8 cellular contexts compared by ENCODE assay signal in genomic region chr11:65779919-65780769, GRCh38. TPM values are rescaled to one million over a fixed set of nuclear protein-coding genes. Genes with fewer than 3 reads are reported as not detected.
DNase-seq lines count a peak whose midpoint lies in the region; ATAC-seq, FAIRE-seq and TF ChIP-seq lines count a peak whose summit lies in the region.

No MANE protein-coding gene starts in this region.

- H3K4me3 Mint-ChIP-seq in WTC11, result peak overlapping the region; percentile 86

- DNase-seq in NCI-H2029 (lab: John Stamatoyannopoulos, UW), result peak; percentile 71
- DNase-seq in WTC11 (ENCODE audit: low spot score), result peak; percentile 97
- peak; percentile 54 for DNase-seq in bronchial epithelial cell (ENCODE audit: low read depth)
- DNase-seq in inferior parietal cortex (ENCODE audit: extremely low spot score), result peak; percentile 48
- DNase-seq in spleen, result peak; percentile 96

- H3K27ac Mint-ChIP-seq in WTC11, result peak overlapping the region; percentile 68; the same call in 1 of the 2 replicates

- no peaks in the 10 kb centered on the region for H3K9me3 ChIP-seq in spleen

- H3K36me3 Mint-ChIP-seq in WTC11, result no peaks in the 10 kb centered on the region

- TF ChIP-seq CTCF in GM12873 (IDR thresholded peaks at IDR 0.05; ENCODE audit: insufficient read depth, low read depth, low read length, missing control alignments), result peak; percentile 95
- peak; percentile 96 for TF ChIP-seq CTCF in WTC11 (IDR thresholded peaks at IDR 0.05)
- TF ChIP-seq CTCF in bronchial epithelial cell (IDR thresholded peaks at IDR 0.05; ENCODE audit: insufficient read depth, low read length, severe bottlenecking), result peak; percentile 94
- peak; percentile 90 to 99 (median 98) for TF ChIP-seq CTCF in spleen (IDR thresholded peaks at IDR 0.05 in 8 of 11, conservative IDR thresholded peaks at IDR 0.05 in 3 of 11)

- peaks cover 34% of the 10 kb centered on the region for H3K27me3 Mint-ChIP-seq in WTC11 (ENCODE audit: low read depth)

- peak overlapping the region; percentile 38 to 97 (median 90) for H3K27ac ChIP-seq in spleen

- peaks cover 9 to 60% (median 42%) of the 10 kb centered on the region in 6 donors for H3K4me1 ChIP-seq in spleen

- CTCF ChIA-PET in WTC11 (lab: Charles Lee), result interaction anchor here (0.5 to 4.3 kb wide), 88 partner anchors 10 to 1194 kb away, joined by 3 to 159 read pairs (median 6); partner anchors contain the start of genes BANF1, CCDC85B, CFL1 and EIF1AD

- peaks cover 9% of the 10 kb centered on the region for H3K36me3 ChIP-seq in bronchial epithelial cell (ENCODE audit: control insufficient read depth, insufficient read depth, low read length)
- H3K36me3 ChIP-seq in spleen, result peaks cover 0 to 35% (median 22%) of the 10 kb centered on the region in 6 donors

- WGBS in spleen, 5 donors, result 2 to 6% (median 3%) methylated on average over 27 to 76 of the region's 76 CpGs

- H3K9me3 Mint-ChIP-seq in WTC11, result no peaks in the 10 kb centered on the region

- H3K27me3 ChIP-seq in bronchial epithelial cell (ENCODE audit: control insufficient read depth, insufficient read depth, low read length), result no peaks in the 10 kb centered on the region
- H3K27me3 ChIP-seq in spleen (replicated peaks in 1 of 7), result peaks cover 0 to 5% (median 0%) of the 10 kb centered on the region in 7 donors

- TF ChIP-seq POLR2A in spleen (IDR thresholded peaks at IDR 0.05), result no peak

- H3K4me3 ChIP-seq in bronchial epithelial cell (ENCODE audit: low read depth, low read length) (peak overlapping the region; percentile 55), spleen (peak overlapping the region; percentile 60 to 99 (median 86))

- POLR2A ChIA-PET in WTC11 (lab: Charles Lee), result interaction anchor here (0.6 to 1.2 kb wide), 6 partner anchors 9 to 446 kb away, joined by 3 to 6 read pairs (median 4); partner anchors contain the start of gene MUS81

- intact Hi-C loops in spleen (cut with DNase I; ENCODE audit: low total_unique reads), result loop anchor here (10.0 kb wide), 1 partner anchor 55 kb away; the partner anchor contains the start of gene RNASEH2C

- ATAC-seq in HG02610 (IDR thresholded peaks at IDR 0.05; ENCODE audit: unreplicated experiment) (peak; percentile 45), WTC11 (peak; percentile 77), HG02870 (IDR thresholded peaks at IDR 0.05; ENCODE audit: unreplicated experiment) (no peak)

- peaks cover 20% of the 10 kb centered on the region for H3K4me1 Mint-ChIP-seq in WTC11

- FAIRE-seq in bronchial epithelial cell (lab: Jason Lieb, UNC), result no peak

TF ChIP-seq in WTC11, 78 proteins besides CTCF, POLR2A, EP300 and RAD21 (continues in another document):
- no peak for TF ChIP-seq NFATC4 (CRISPR knock-in tag; IDR thresholded peaks at IDR 0.05)
- TF ChIP-seq TP53 (CRISPR knock-in tag; IDR thresholded peaks at IDR 0.05), result peak; percentile 87
- TF ChIP-seq ZNF532 (CRISPR knock-in tag; IDR thresholded peaks at IDR 0.05; ENCODE audit: borderline replicate concordance), result no peak
- no peak for TF ChIP-seq ZNF423 (CRISPR knock-in tag; IDR thresholded peaks at IDR 0.05)
- TF ChIP-seq, protein P1, sequence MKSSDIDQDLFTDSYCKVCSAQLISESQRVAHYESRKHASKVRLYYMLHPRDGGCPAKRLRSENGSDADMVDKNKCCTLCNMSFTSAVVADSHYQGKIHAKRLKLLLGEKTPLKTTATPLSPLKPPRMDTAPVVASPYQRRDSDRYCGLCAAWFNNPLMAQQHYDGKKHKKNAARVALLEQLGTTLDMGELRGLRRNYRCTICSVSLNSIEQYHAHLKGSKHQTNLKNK (CRISPR knock-in tag; IDR thresholded peaks at IDR 0.05), result no peak
- 0 out of 2 replicates have a peak, but pooled peaks have one; percentile 13 for TF ChIP-seq ZNF219 (CRISPR knock-in tag; IDR thresholded peaks at IDR 0.05; ENCODE audit: borderline replicate concordance)
- TF ChIP-seq, protein P2, sequence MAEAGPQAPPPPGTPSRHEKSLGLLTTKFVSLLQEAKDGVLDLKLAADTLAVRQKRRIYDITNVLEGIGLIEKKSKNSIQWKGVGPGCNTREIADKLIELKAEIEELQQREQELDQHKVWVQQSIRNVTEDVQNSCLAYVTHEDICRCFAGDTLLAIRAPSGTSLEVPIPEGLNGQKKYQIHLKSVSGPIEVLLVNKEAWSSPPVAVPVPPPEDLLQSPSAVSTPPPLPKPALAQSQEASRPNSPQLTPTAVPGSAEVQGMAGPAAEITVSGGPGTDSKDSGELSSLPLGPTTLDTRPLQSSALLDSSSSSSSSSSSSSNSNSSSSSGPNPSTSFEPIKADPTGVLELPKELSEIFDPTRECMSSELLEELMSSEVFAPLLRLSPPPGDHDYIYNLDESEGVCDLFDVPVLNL (CRISPR knock-in tag; IDR thresholded peaks at IDR 0.05; ENCODE audit: borderline replicate concordance, low read depth), result 0 out of 2 replicates have a peak, but pooled peaks have one; percentile 34
- TF ChIP-seq FOXP1 (CRISPR knock-in tag; IDR thresholded peaks at IDR 0.05; ENCODE audit: borderline replicate concordance), result peak; percentile 33; the same call in 1 of the 2 replicates
- TF ChIP-seq PRDM15 (CRISPR knock-in tag; IDR thresholded peaks at IDR 0.05), result peak; percentile 37; the same call in 1 of the 2 replicates
- TF ChIP-seq SMAD3 (CRISPR knock-in tag; IDR thresholded peaks at IDR 0.05; ENCODE audit: borderline replicate concordance), result no peak
- no peak for TF ChIP-seq ZNF121 (CRISPR knock-in tag; IDR thresholded peaks at IDR 0.05)

RNA-seq across cellular contexts. Expression of gene AP5B1, which starts 0.6 kb away (rescaled TPM):
- total RNA-seq in WTC11 (2021) (16.5 to 17.7 TPM (median 17.2 TPM) in 3 replicates), bronchial epithelial cell (6.1 and 8.4 TPM in 2 replicates), spleen (10 to 100 TPM; 28.9 to 58.9 (median 33.1) TPM)
- 10 to 100 TPM in 1 of 3 donors, 1 to 10 TPM in 2; 2.8 to 12.6 (median 3.3) TPM for polyA plus RNA-seq in spleen

RNA-seq across cellular contexts. Expression of gene OVOL1, which starts 6.7 kb away (rescaled TPM):
- 6.8 to 7.7 TPM (median 7.7 TPM) in 3 replicates for total RNA-seq in WTC11 (2021)
- 6.3 and 17.8 TPM in 2 replicates for total RNA-seq in bronchial epithelial cell
- under 1 TPM in 2 of 7 donors, not detected in 5; 0.14 to 0.47 TPM for total RNA-seq in spleen
- polyA plus RNA-seq in spleen, result under 1 TPM in 2 of 3 donors, not detected in 1; 0.03 to 0.06 TPM

RNA-seq across cellular contexts. Expression of gene SNX32, which starts 53.6 kb away (rescaled TPM):
- total RNA-seq in WTC11 (2021) (2.2 to 3.4 TPM (median 2.9 TPM) in 3 replicates), bronchial epithelial cell (under 0.01 TPM in 1 of 2 replicates, not detected in the other), spleen (1 to 10 TPM in 2 of 7 donors, under 1 TPM in 3, not detected in 2; 0.22 to 1.2 (median 0.77) TPM)
- polyA plus RNA-seq in spleen, result 1 to 10 TPM in 1 of 3 donors, under 1 TPM in 2; 0.45 to 1.5 (median 0.89) TPM

RNA-seq across cellular contexts. Expression of gene RNASEH2C, which starts 59.5 kb away (rescaled TPM):
- total RNA-seq in WTC11 (2021), result 42.1 to 53.0 TPM (median 52.2 TPM) in 3 replicates
- total RNA-seq in bronchial epithelial cell, result 19.8 and 21.1 TPM in 2 replicates
- 100 to 1,000 TPM in 2 of 7 donors, 10 to 100 TPM in 5; 51.0 to 141 (median 54.4) TPM for total RNA-seq in spleen
- 100 to 1,000 TPM in 2 of 3 donors, 10 to 100 TPM in 1; 56.3 to 124 (median 112) TPM for polyA plus RNA-seq in spleen
